In genomic region chr4:44446801-44447562, GRCh38 we compare ENCODE assay signal across 9 cellular contexts. TPM values are rescaled to one million over a fixed set of nuclear protein-coding genes. Genes with fewer than 3 reads are reported as not detected.
A peak's percentile ranks its signal among the peaks of the same experiment; 100 is the strongest.
DNase-seq lines count a peak whose midpoint lies in the region; ATAC-seq and TF ChIP-seq lines count a peak whose summit lies in the region.
"Had no signal": no experiment of that assay in that cellular context is flagged by ENCODE, and none has a peak within 500 bp of the region (broad histone marks: within the 10 kb centered on the region; RNA-seq: fewer than 3 reads in every experiment).

No MANE protein-coding gene starts in this region.

- H3K4me3 ChIP-seq in HUES6 (ENCODE audit: low read depth, low read length) (peak overlapping the region; percentile 66), iPS DF 6.9 (ENCODE audit: low read length) (peak overlapping the region; percentile 42; the same call in 1 of the 2 replicates), skeletal muscle tissue (ENCODE audit: low read length in 3 of 3) (peak overlapping the region; percentile 71 to 85 (median 79))

- intact Hi-C loops in activated T-helper 1 cell treated with anti-CD3 and anti-CD28 coated beads, Interleukin-12 subunit alpha, Interleukin-12 subunit beta, Interleukin-2, Interleukin-4 antibody, amounts not matched to agents 30 ng/mL and 10 ng/mL and 1 ng/mL, durations not matched to agents 14 hours and 24 hours and 36 hours (cut with micrococcal nuclease): no loop called here
- intact Hi-C loops in CD14-positive monocyte (cut with micrococcal nuclease): no loop called here

- no peaks in the 10 kb centered on the region for H3K9me3 Mint-ChIP-seq in activated T-helper 1 cell treated with anti-CD3 and anti-CD28 coated beads, Interleukin-12 subunit alpha, Interleukin-12 subunit beta, Interleukin-2, Interleukin-4 antibody, amounts not matched to agents 30 ng/mL and 10 ng/mL and 1 ng/mL, durations not matched to agents 14 hours and 24 hours and 36 hours
- H3K9me3 Mint-ChIP-seq in CD14-positive monocyte: peaks cover 0 to 16% (median 8%) of the 10 kb centered on the region in 7 donors

- H3K4me1 Mint-ChIP-seq in activated T-helper 1 cell treated with anti-CD3 and anti-CD28 coated beads, Interleukin-12 subunit alpha, Interleukin-12 subunit beta, Interleukin-2, Interleukin-4 antibody, amounts not matched to agents 30 ng/mL and 10 ng/mL and 1 ng/mL, durations not matched to agents 14 hours and 24 hours and 36 hours (ENCODE audit: low read depth): peaks cover 5% of the 10 kb centered on the region
- H3K4me1 Mint-ChIP-seq in CD14-positive monocyte: peaks cover 5% of the 10 kb centered on the region

- peaks cover 66% of the 10 kb centered on the region for H3K27me3 ChIP-seq in HUES6 (ENCODE audit: control insufficient read depth, insufficient read depth, low read length)
- peaks cover 6% of the 10 kb centered on the region; the same call in 1 of the 2 replicates for H3K27me3 ChIP-seq in iPS DF 6.9 (ENCODE audit: control insufficient read depth, insufficient read depth, low read length)
- H3K27me3 ChIP-seq in skeletal muscle tissue (ENCODE audit: control insufficient read depth in 3 of 3, insufficient read depth in 3 of 3, low read length in 3 of 3): peaks cover 15 to 23% (median 20%) of the 10 kb centered on the region in 3 donors

- ATAC-seq in GM18873 (IDR thresholded peaks at IDR 0.05; ENCODE audit: low FRiP score, unreplicated experiment): no peak

- H3K27ac ChIP-seq in HUES6 (ENCODE audit: low read depth, low read length) (no peak overlapping the region), iPS DF 6.9 (ENCODE audit: low read length) (no peak overlapping the region), skeletal muscle tissue (ENCODE audit: low read depth, low read length) (no peak overlapping the region)

- peaks cover 3% of the 10 kb centered on the region for H3K36me3 Mint-ChIP-seq in activated T-helper 1 cell treated with anti-CD3 and anti-CD28 coated beads, Interleukin-12 subunit alpha, Interleukin-12 subunit beta, Interleukin-2, Interleukin-4 antibody, amounts not matched to agents 30 ng/mL and 10 ng/mL and 1 ng/mL, durations not matched to agents 14 hours and 24 hours and 36 hours (ENCODE audit: low read depth)
- peaks cover 0 to 5% of the 10 kb centered on the region in 2 donors for H3K36me3 Mint-ChIP-seq in CD14-positive monocyte

- H3K9ac ChIP-seq in HUES6 (ENCODE audit: low read length): no peak overlapping the region
- H3K9ac ChIP-seq in skeletal muscle tissue (ENCODE audit: low read depth in 1 of 3, low read length in 3 of 3): peak overlapping the region; percentile 51 to 87 (median 68)

- TF ChIP-seq CTCF in CD14-positive monocyte (IDR thresholded peaks at IDR 0.05): no peak

- H3K4me3 Mint-ChIP-seq in activated T-helper 1 cell treated with anti-CD3 and anti-CD28 coated beads, Interleukin-12 subunit alpha, Interleukin-12 subunit beta, Interleukin-2, Interleukin-4 antibody, amounts not matched to agents 30 ng/mL and 10 ng/mL and 1 ng/mL, durations not matched to agents 14 hours and 24 hours and 36 hours: peak overlapping the region; percentile 37
- peak overlapping the region in 1 of 2 donors; percentile 74 for H3K4me3 Mint-ChIP-seq in CD14-positive monocyte

- H3K9me3 ChIP-seq in HUES6 (ENCODE audit: control insufficient read depth, insufficient read depth, low read depth, low read length): no peaks in the 10 kb centered on the region
- H3K9me3 ChIP-seq in iPS DF 6.9 (ENCODE audit: control insufficient read depth, insufficient read depth, low read length): no peaks in the 10 kb centered on the region
- no peaks in the 10 kb centered on the region for H3K9me3 ChIP-seq in skeletal muscle tissue (ENCODE audit: control insufficient read depth in 3 of 3, low read length in 3 of 3)

- H3K36me3 ChIP-seq in HUES6 (ENCODE audit: control insufficient read depth, insufficient read depth, low read length) (no peaks in the 10 kb centered on the region), iPS DF 6.9 (ENCODE audit: control insufficient read depth, insufficient read depth, low read length) (no peaks in the 10 kb centered on the region), skeletal muscle tissue (ENCODE audit: control insufficient read depth in 3 of 3, insufficient read depth in 3 of 3, low read length in 3 of 3) (no peaks in the 10 kb centered on the region)

- peaks cover 5% of the 10 kb centered on the region; the same call in 1 of the 2 replicates for H3K4me1 ChIP-seq in HUES6 (ENCODE audit: control insufficient read depth, insufficient read depth, low read length)
- no peaks in the 10 kb centered on the region for H3K4me1 ChIP-seq in iPS DF 6.9 (ENCODE audit: control insufficient read depth, insufficient read depth, low read length)
- H3K4me1 ChIP-seq in skeletal muscle tissue (ENCODE audit: control insufficient read depth in 3 of 3, insufficient read depth in 3 of 3, low read length in 3 of 3): peaks cover 2 to 20% (median 15%) of the 10 kb centered on the region in 3 donors

- H3K27ac Mint-ChIP-seq in activated T-helper 1 cell treated with anti-CD3 and anti-CD28 coated beads, Interleukin-12 subunit alpha, Interleukin-12 subunit beta, Interleukin-2, Interleukin-4 antibody, amounts not matched to agents 30 ng/mL and 10 ng/mL and 1 ng/mL, durations not matched to agents 14 hours and 24 hours and 36 hours: no peak overlapping the region
- no peak overlapping the region for H3K27ac Mint-ChIP-seq in CD14-positive monocyte

- WGBS in iPS DF 6.9 (ENCODE audit: insufficient coverage, insufficient read length): no CpG with 5 or more reads among the region's 32 CpGs

- no peak for DNase-seq in activated T-helper 1 cell treated with anti-CD3 and anti-CD28 coated beads, Interleukin-12 subunit alpha, Interleukin-12 subunit beta, Interleukin-2, Interleukin-4 antibody, amounts not matched to agents 30 ng/mL and 10 ng/mL and 1 ng/mL, durations not matched to agents 14 hours and 24 hours and 36 hours (ENCODE audit: low spot score)
- peak; percentile 9 for DNase-seq in iPS DF 6.9 (ENCODE audit: low read depth, low spot score)
- DNase-seq in amniotic stem cell (lab: John Stamatoyannopoulos, UW): no peak
- DNase-seq in NCI-H187 treated with DMSO at 0.1 percent for 48 hours (lab: John Stamatoyannopoulos, UW): no peak
- no peak for DNase-seq in CD14-positive monocyte (ENCODE audit: low spot score)
- DNase-seq: activated CD4-positive, alpha-beta T cell treated with anti-CD3 and anti-CD28 coated beads, Interleukin-2, amount 50 U/mL, for 4 hours had no signal

- H3K27me3 Mint-ChIP-seq in activated T-helper 1 cell treated with anti-CD3 and anti-CD28 coated beads, Interleukin-12 subunit alpha, Interleukin-12 subunit beta, Interleukin-2, Interleukin-4 antibody, amounts not matched to agents 30 ng/mL and 10 ng/mL and 1 ng/mL, durations not matched to agents 14 hours and 24 hours and 36 hours (ENCODE audit: insufficient read depth): peaks cover 53% of the 10 kb centered on the region
- peaks cover 41 to 60% (median 51%) of the 10 kb centered on the region in 3 donors for H3K27me3 Mint-ChIP-seq in CD14-positive monocyte (ENCODE audit: low read depth in 3 of 3)

RNA-seq across cellular contexts. Expression of gene KCTD8, which starts 1.6 kb away (rescaled TPM):
- not detected in 2 replicates for total RNA-seq in activated T-helper 1 cell treated with anti-CD3 and anti-CD28 coated beads, Interleukin-12 subunit alpha, Interleukin-12 subunit beta, Interleukin-2, Interleukin-4 antibody, amounts not matched to agents 30 ng/mL and 10 ng/mL and 1 ng/mL, durations not matched to agents 14 hours and 24 hours and 36 hours
- total RNA-seq in skeletal muscle tissue: not detected
- not detected for polyA plus RNA-seq in CD14-positive monocyte
